Comparison of ENCODE assay signal across 9 cellular contexts in the genomic region with DNA sequence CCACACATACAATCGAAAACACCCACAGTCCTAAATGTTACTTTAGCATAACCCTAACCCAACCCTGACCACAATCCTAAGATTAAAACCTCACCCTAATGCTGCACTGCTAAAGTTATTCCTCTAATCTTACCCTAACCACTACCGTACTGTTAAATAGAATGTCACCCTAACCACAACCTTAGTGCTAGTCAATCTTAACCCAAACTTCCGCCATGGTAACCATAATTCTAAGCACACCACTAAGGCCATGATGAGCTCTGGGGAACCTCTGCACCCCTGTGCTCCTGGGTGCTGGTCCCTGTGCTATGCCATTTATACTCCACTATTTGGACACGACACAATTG. TPM values are rescaled to one million over a fixed set of nuclear protein-coding genes. Genes with fewer than 3 reads are reported as not detected.
DNase-seq lines count a peak whose midpoint lies in the region; ATAC-seq, FAIRE-seq and TF ChIP-seq lines count a peak whose summit lies in the region.
"Had no signal": no experiment of that assay in that cellular context is flagged by ENCODE, and none has a peak within 500 bp of the region (broad histone marks: within the 10 kb centered on the region; RNA-seq: fewer than 3 reads in every experiment).

No MANE protein-coding gene starts in this region.

- H3K4me1 Mint-ChIP-seq in activated T-cell treated with anti-CD3 and anti-CD28 coated beads, Interleukin-2, amount 50 U/mL, for 72 hours (ENCODE audit: low read depth), result peaks cover 50% of the 10 kb centered on the region
- peaks cover 68% of the 10 kb centered on the region for H3K4me1 Mint-ChIP-seq in astrocyte (ENCODE audit: low read depth, unreplicated experiment)
- peaks cover 63% of the 10 kb centered on the region for H3K4me1 Mint-ChIP-seq in mesothelial cell of epicardium

- peak; percentile 67 for ATAC-seq in activated T-cell treated with anti-CD3 and anti-CD28 coated beads, Interleukin-2, amount 50 U/mL, for 72 hours (replicated peaks in 1 of 2)
- no peak for ATAC-seq in aorta (ENCODE audit: low FRiP score)
- no peak for ATAC-seq in HG02885 (IDR thresholded peaks at IDR 0.05; ENCODE audit: poor library complexity, unreplicated experiment)

- H3K9me3 ChIP-seq in astrocyte (ENCODE audit: insufficient read depth, low read depth, low read length), result no peaks in the 10 kb centered on the region
- H3K9me3 ChIP-seq in aorta (ENCODE audit: control insufficient read depth, low read length), result no peaks in the 10 kb centered on the region
- no peaks in the 10 kb centered on the region for H3K9me3 ChIP-seq in MG63
- H3K9me3 ChIP-seq: left lung had no signal

- H3K4me3 Mint-ChIP-seq in activated T-cell treated with anti-CD3 and anti-CD28 coated beads, Interleukin-2, amount 50 U/mL, for 72 hours, result peak overlapping the region; percentile 3 to 29
- H3K4me3 Mint-ChIP-seq in astrocyte (ENCODE audit: unreplicated experiment), result peak overlapping the region; percentile 17
- H3K4me3 Mint-ChIP-seq in mesothelial cell of epicardium, result no peak overlapping the region

- peak overlapping the region; percentile 91 for H3K9ac ChIP-seq in astrocyte (ENCODE audit: low read length)

- peak overlapping the region; percentile 0 for H3K27ac Mint-ChIP-seq in activated T-cell treated with anti-CD3 and anti-CD28 coated beads, Interleukin-2, amount 50 U/mL, for 72 hours
- H3K27ac Mint-ChIP-seq in astrocyte (ENCODE audit: unreplicated experiment), result peak overlapping the region; percentile 100
- H3K27ac Mint-ChIP-seq in mesothelial cell of epicardium, result peak overlapping the region; percentile 96

- H3K4me1 ChIP-seq in astrocyte (ENCODE audit: insufficient read depth, low read length), result peaks cover 56% of the 10 kb centered on the region
- peaks cover 9% of the 10 kb centered on the region in 2 donors for H3K4me1 ChIP-seq in aorta (ENCODE audit: control insufficient read depth in 1 of 2, insufficient read depth in 2 of 2, low read length in 2 of 2)

- peak overlapping the region; percentile 83 for H3K4me2 ChIP-seq in astrocyte (ENCODE audit: low read length)

- peaks cover 11% of the 10 kb centered on the region for H3K27me3 Mint-ChIP-seq in activated T-cell treated with anti-CD3 and anti-CD28 coated beads, Interleukin-2, amount 50 U/mL, for 72 hours (ENCODE audit: low read depth)
- no peaks in the 10 kb centered on the region for H3K27me3 Mint-ChIP-seq in astrocyte (ENCODE audit: low read depth, unreplicated experiment)
- H3K27me3 Mint-ChIP-seq in mesothelial cell of epicardium (ENCODE audit: low read depth), result no peaks in the 10 kb centered on the region

- H3K79me2 ChIP-seq in astrocyte (ENCODE audit: insufficient read depth, low read length), result peaks cover 61% of the 10 kb centered on the region

- H3K27me3 ChIP-seq in astrocyte (ENCODE audit: insufficient read depth, low read length) (no peaks in the 10 kb centered on the region), aorta (ENCODE audit: control insufficient read depth in 1 of 2, insufficient read depth in 2 of 2, low read length in 1 of 2) (no peaks in the 10 kb centered on the region), MG63 (no peaks in the 10 kb centered on the region)
- H3K27me3 ChIP-seq: left lung had no signal

- no peak overlapping the region for H3K4me3 ChIP-seq in astrocyte (ENCODE audit: insufficient read depth, low read depth, low read length)
- no peak overlapping the region for H3K4me3 ChIP-seq in aorta (ENCODE audit: low read length in 2 of 2)
- H3K4me3 ChIP-seq in MG63, result no peak overlapping the region
- H3K4me3 ChIP-seq: left lung had no signal

- peak overlapping the region; percentile 99 for H3K27ac ChIP-seq in astrocyte (ENCODE audit: low read depth, low read length)
- peak overlapping the region; percentile 99 for H3K27ac ChIP-seq in aorta (ENCODE audit: low read depth in 1 of 2, low read length in 2 of 2)

- no peak overlapping the region for H2AFZ ChIP-seq in astrocyte (ENCODE audit: low read depth, low read length)

- TF ChIP-seq CTCF in astrocyte (IDR thresholded peaks at IDR 0.05; ENCODE audit: insufficient read depth, low read depth, low read length) (no peak), mesothelial cell of epicardium (IDR thresholded peaks at IDR 0.05; ENCODE audit: unreplicated experiment) (no peak)

- WGBS in aorta, 2 donors, result 66 to 67% methylated on average over 4 of the region's 4 CpGs

- H3K36me3 Mint-ChIP-seq in activated T-cell treated with anti-CD3 and anti-CD28 coated beads, Interleukin-2, amount 50 U/mL, for 72 hours (ENCODE audit: insufficient read depth in 2 of 2), result no peaks in the 10 kb centered on the region
- H3K36me3 Mint-ChIP-seq in astrocyte (ENCODE audit: low read depth, unreplicated experiment) (peaks cover 14% of the 10 kb centered on the region), mesothelial cell of epicardium (no peaks in the 10 kb centered on the region)

- DNase-seq in activated T-cell treated with anti-CD3 and anti-CD28 coated beads, Interleukin-2, amount 50 U/mL, for 72 hours, result no peak
- no peak for DNase-seq in activated T-cell treated with anti-CD3 and anti-CD28 coated beads for 4 hours
- peak; percentile 81 for DNase-seq in astrocyte (ENCODE audit: low read depth)
- no peak for DNase-seq in mesothelial cell of epicardium (ENCODE audit: low spot score in 2 of 2, unreplicated experiment in 2 of 2)
- no peak for DNase-seq in aorta
- DNase-seq in NCI-H446 treated with DMSO at 0.1 percent for 48 hours (lab: John Stamatoyannopoulos, UW), result no peak
- DNase-seq in MG63, result no peak
- DNase-seq: left lung had no signal

- no peaks in the 10 kb centered on the region for H4K20me1 ChIP-seq in astrocyte (ENCODE audit: insufficient read depth, low read length)

- intact Hi-C loops in aorta (cut with DNase I), result loop anchor here in 1 of 2 donors (5.0 kb wide), 1 partner anchor 33 kb away; no protein-coding TSS in a partner anchor

- H3K36me3 ChIP-seq in astrocyte (ENCODE audit: insufficient read depth, low read length) (no peaks in the 10 kb centered on the region), aorta (ENCODE audit: control insufficient read depth in 1 of 2, insufficient read depth in 2 of 2, low read length in 1 of 2) (no peaks in the 10 kb centered on the region), MG63 (no peaks in the 10 kb centered on the region)
- H3K36me3 ChIP-seq: left lung had no signal

- H3K9me3 Mint-ChIP-seq in activated T-cell treated with anti-CD3 and anti-CD28 coated beads, Interleukin-2, amount 50 U/mL, for 72 hours, result no peaks in the 10 kb centered on the region
- H3K9me3 Mint-ChIP-seq in astrocyte (ENCODE audit: unreplicated experiment), result no peaks in the 10 kb centered on the region
- no peaks in the 10 kb centered on the region for H3K9me3 Mint-ChIP-seq in mesothelial cell of epicardium

- no peak for FAIRE-seq in astrocyte (lab: Jason Lieb, UNC)

RNA-seq across cellular contexts. Expression of gene LTBP2, which starts 38.0 kb away (rescaled TPM):
- under 1 TPM; 0.25 to 0.84 TPM for total RNA-seq in activated T-cell treated with anti-CD3 and anti-CD28 coated beads, Interleukin-2, amount 50 U/mL, for 72 hours
- 162 and 196 TPM in 2 replicates for total RNA-seq in astrocyte
- 2.9 to 3.4 TPM (median 3.4 TPM) in 3 replicates for total RNA-seq in mesothelial cell of epicardium
- 100 to 1,000 TPM; 209 to 363 TPM for total RNA-seq in aorta
- polyA plus RNA-seq in aorta, result 100 to 1,000 TPM in 1 of 2 donors, 10 to 100 TPM in 1; 40.4 to 247 TPM
- total RNA-seq in MG63 (2014; rRNA removed; shearing (Covaris generic); ENCODE audit: low replicate concordance), result 4.4 and 4.5 TPM in 2 replicates

Comparison
In these comparisons a context has a peak if more than half of its experiments do, and no peak if none do; other contexts are left out.
1. ATAC-seq: peak in activated T-cell treated with anti-CD3 and anti-CD28 coated beads, Interleukin-2, amount 50 U/mL, for 72 hours (2 of 2); none in aorta (single experiment) and HG02885 (single experiment).
2. H3K27ac Mint-ChIP-seq: peak in every context shown above with its lines; median percentile 100 in astrocyte; 96 in mesothelial cell of epicardium; 0 in activated T-cell treated with anti-CD3 and anti-CD28 coated beads, Interleukin-2, amount 50 U/mL, for 72 hours.
3. RNA of gene LTBP2, which starts 38.0 kb away (total RNA-seq): 209 to 363 TPM in aorta and 162 to 196 TPM in astrocyte; 4.4 to 4.5 TPM in MG63, 2.9 to 3.4 TPM in mesothelial cell of epicardium and 0.25 to 0.84 TPM in activated T-cell treated with anti-CD3 and anti-CD28 coated beads, Interleukin-2, amount 50 U/mL, for 72 hours; every median in the first group is over 10 times any median in the second.